ENCODE assay signal across 17 cellular contexts in the genomic region with DNA sequence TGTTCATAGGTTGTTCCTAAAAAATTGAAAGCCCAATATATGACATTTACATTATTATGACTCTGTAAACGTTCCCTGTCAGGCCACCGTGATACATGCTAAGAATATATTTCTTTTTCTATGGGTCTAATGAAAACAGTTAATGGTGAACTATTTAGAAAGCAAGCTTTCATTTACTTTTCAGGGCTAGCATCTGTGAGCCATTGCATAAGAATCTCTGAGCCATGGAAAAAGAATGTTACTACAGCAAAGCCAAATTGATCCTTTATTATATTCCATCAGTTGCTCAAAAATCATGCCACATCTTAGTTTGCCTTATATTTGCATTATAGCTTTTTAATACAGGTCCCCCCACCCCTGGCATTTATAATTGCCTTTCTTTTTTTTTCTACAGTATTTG.
DNase-seq lines count a peak whose midpoint lies in the region; ATAC-seq, FAIRE-seq and TF ChIP-seq lines count a peak whose summit lies in the region.
"Had no signal": no experiment of that assay in that cellular context is flagged by ENCODE, and none has a peak within 500 bp of the region (broad histone marks: within the 10 kb centered on the region; RNA-seq: fewer than 3 reads in every experiment).

No MANE protein-coding gene starts in this region.

- H4K20me1 ChIP-seq in astrocyte (ENCODE audit: insufficient read depth, low read length) (peaks cover 81% of the 10 kb centered on the region), hepatocyte (ENCODE audit: insufficient read depth, poor library complexity, severe bottlenecking) (peaks cover 22% of the 10 kb centered on the region)

- ATAC-seq in A549 (no peak), GM21825 (IDR thresholded peaks at IDR 0.05; ENCODE audit: unreplicated experiment) (no peak)

- H3K27ac Mint-ChIP-seq in HFFc6: peak overlapping the region; percentile 73
- peak overlapping the region; percentile 47 for H3K27ac Mint-ChIP-seq in astrocyte (ENCODE audit: unreplicated experiment)
- H3K27ac Mint-ChIP-seq: activated CD4-positive, alpha-beta T cell treated with anti-CD3 and anti-CD28 coated beads, Interleukin-2, amount 10 ng/mL, durations not matched to agents 24 days and 14 days; T-helper 2 cell treated with Interferon-gamma antibody and Interleukin-4, amounts not matched to agents 5 μg/mL and 100 μg/mL, for 36 hours had no signal

- H3K27me3 ChIP-seq in astrocyte (ENCODE audit: insufficient read depth, low read length): no peaks in the 10 kb centered on the region
- no peaks in the 10 kb centered on the region for H3K27me3 ChIP-seq in hepatocyte

- H3K79me2 ChIP-seq in astrocyte (ENCODE audit: insufficient read depth, low read length) (peaks cover 27% of the 10 kb centered on the region), hepatocyte (peaks cover 31% of the 10 kb centered on the region)

- CTCF ChIA-PET in A549 (lab: Yijun Ruan, JAX): no interaction called here

- H3K4me1 ChIP-seq in A549 (peaks cover 12% of the 10 kb centered on the region), astrocyte (ENCODE audit: insufficient read depth, low read length) (peaks cover 10% of the 10 kb centered on the region), hepatocyte (ENCODE audit: insufficient read depth) (no peaks in the 10 kb centered on the region)

- H3K9ac ChIP-seq in astrocyte (ENCODE audit: low read length): no peak overlapping the region
- H3K9ac ChIP-seq: parathyroid adenoma had no signal

- no peaks in the 10 kb centered on the region for H3K9me3 ChIP-seq in A549
- H3K9me3 ChIP-seq in astrocyte (ENCODE audit: insufficient read depth, low read depth, low read length): no peaks in the 10 kb centered on the region
- H3K9me3 ChIP-seq in hepatocyte (ENCODE audit: low read depth): no peaks in the 10 kb centered on the region

- no peak overlapping the region for H3K27ac ChIP-seq in A549
- peak overlapping the region; percentile 25 for H3K27ac ChIP-seq in astrocyte (ENCODE audit: low read depth, low read length)
- no peak overlapping the region for H3K27ac ChIP-seq in hepatocyte
- H3K27ac ChIP-seq: parathyroid adenoma had no signal

- peaks cover 6% of the 10 kb centered on the region; the same call in 1 of the 2 replicates for H3K4me1 Mint-ChIP-seq in HFFc6 (ENCODE audit: low read depth)
- H3K4me1 Mint-ChIP-seq in astrocyte (ENCODE audit: low read depth, unreplicated experiment): peaks cover 22% of the 10 kb centered on the region

- FAIRE-seq in A549 (lab: Jason Lieb, UNC) (no peak), astrocyte (lab: Jason Lieb, UNC) (no peak)
- FAIRE-seq: A204.1, islet of Langerhans had no signal

- no peak for TF ChIP-seq POLR2A in A549 (IDR thresholded peaks at IDR 0.05; ENCODE audit: low read length)

- H3K4me3 ChIP-seq in A549 (no peak overlapping the region), astrocyte (ENCODE audit: insufficient read depth, low read depth, low read length) (no peak overlapping the region), hepatocyte (no peak overlapping the region)

- DNase-seq in A549 (ENCODE audit: low read depth in 1 of 2, low spot score in 1 of 2) (no peak), HFFc6 (peak; percentile 44), astrocyte (ENCODE audit: low read depth) (peak; percentile 62), glomerular visceral epithelial cell (ENCODE audit: extremely low spot score) (peak; percentile 13), hepatocyte (ENCODE audit: low spot score) (no peak), GM10266 (ENCODE audit: extremely low spot score) (no peak), HuH-7.5 (ENCODE audit: low spot score) (no peak)
- DNase-seq: activated CD4-positive, alpha-beta T cell treated with anti-CD3 and anti-CD28 coated beads, Interleukin-2, amount 10 ng/mL, durations not matched to agents 24 days and 14 days; amniotic stem cell; dermis blood vessel endothelial cell; NCI-H2029; NCI-H748 treated with DMSO at 0.1 percent for 48 hours had no signal

- POLR2A ChIA-PET in A549 (lab: Yijun Ruan, JAX): no interaction called here

- no peaks in the 10 kb centered on the region for H3K9me2 ChIP-seq in hepatocyte (replicated peaks; ENCODE audit: insufficient read depth)

- H3K4me3 Mint-ChIP-seq in HFFc6 (peak overlapping the region; percentile 59), astrocyte (ENCODE audit: unreplicated experiment) (no peak overlapping the region)
- H3K4me3 Mint-ChIP-seq: activated CD4-positive, alpha-beta T cell treated with anti-CD3 and anti-CD28 coated beads, Interleukin-2, amount 10 ng/mL, durations not matched to agents 24 days and 14 days; T-helper 2 cell treated with Interferon-gamma antibody and Interleukin-4, amounts not matched to agents 5 μg/mL and 100 μg/mL, for 36 hours had no signal

- H3K9me3 Mint-ChIP-seq in HFFc6 (no peaks in the 10 kb centered on the region), astrocyte (ENCODE audit: unreplicated experiment) (no peaks in the 10 kb centered on the region)
- H3K9me3 Mint-ChIP-seq: activated CD4-positive, alpha-beta T cell treated with anti-CD3 and anti-CD28 coated beads, Interleukin-2, amount 10 ng/mL, durations not matched to agents 24 days and 14 days; T-helper 2 cell treated with Interferon-gamma antibody and Interleukin-4, amounts not matched to agents 5 μg/mL and 100 μg/mL, for 36 hours had no signal

- H3K36me3 ChIP-seq in astrocyte (ENCODE audit: insufficient read depth, low read length) (no peaks in the 10 kb centered on the region), hepatocyte (replicated peaks; ENCODE audit: insufficient read depth, low read depth) (no peaks in the 10 kb centered on the region)

- H3K4me2 ChIP-seq in A549 (peak overlapping the region; percentile 52), astrocyte (ENCODE audit: low read length) (peak overlapping the region; percentile 63), hepatocyte (no peak overlapping the region)

- TF ChIP-seq CTCF in A549 (IDR thresholded peaks at IDR 0.05): no peak
- no peak for TF ChIP-seq CTCF in HFFc6 (IDR thresholded peaks at IDR 0.05)
- TF ChIP-seq CTCF in astrocyte (IDR thresholded peaks at IDR 0.05; ENCODE audit: insufficient read depth, low read depth, low read length): no peak
- no peak for TF ChIP-seq CTCF in hepatocyte (IDR thresholded peaks at IDR 0.05; ENCODE audit: poor library complexity)
- no peak for TF ChIP-seq CTCF in GM10266 (IDR thresholded peaks at IDR 0.05; ENCODE audit: control insufficient read depth, insufficient read depth, low read depth, missing control alignments)

- H3K36me3 Mint-ChIP-seq in HFFc6 (ENCODE audit: low read depth) (peaks cover 5% of the 10 kb centered on the region; the same call in 1 of the 2 replicates), astrocyte (ENCODE audit: low read depth, unreplicated experiment) (peaks cover 3% of the 10 kb centered on the region)

- no peaks in the 10 kb centered on the region; the same call in 1 of the 2 replicates for H3K27me3 Mint-ChIP-seq in HFFc6 (ENCODE audit: insufficient read depth)
- H3K27me3 Mint-ChIP-seq in astrocyte (ENCODE audit: low read depth, unreplicated experiment): no peaks in the 10 kb centered on the region
- H3K27me3 Mint-ChIP-seq: activated CD4-positive, alpha-beta T cell treated with anti-CD3 and anti-CD28 coated beads, Interleukin-2, amount 10 ng/mL, durations not matched to agents 24 days and 14 days had no signal

- TF ChIP-seq EP300 in A549 (IDR thresholded peaks at IDR 0.05): no peak

- H2AFZ ChIP-seq in astrocyte (ENCODE audit: low read depth, low read length) (no peak overlapping the region), hepatocyte (no peak overlapping the region)
- H2AFZ ChIP-seq: parathyroid adenoma had no signal

- no peak for TF ChIP-seq RAD21 in A549 (conservative IDR thresholded peaks at IDR 0.05 in 1 of 2, IDR thresholded peaks at IDR 0.05 in 1 of 2)

- 6% methylated on average over 2 of the region's 2 CpGs for WGBS in A549 (ENCODE audit: missing lambda C conversion rate)
- 79% methylated on average over 2 of the region's 2 CpGs for WGBS in hepatocyte (ENCODE audit: low lambda C conversion rate, missing lambda C conversion rate)

TF ChIP-seq in A549, 52 proteins besides CTCF, POLR2A, EP300 and RAD21:
- no peak for TF ChIP-seq ESRRA (IDR thresholded peaks at IDR 0.05; ENCODE audit: borderline replicate concordance, low read length)
- TF ChIP-seq HOXA7 (CRISPR knock-in tag; IDR thresholded peaks at IDR 0.05): no peak
- TF ChIP-seq, protein P1, sequence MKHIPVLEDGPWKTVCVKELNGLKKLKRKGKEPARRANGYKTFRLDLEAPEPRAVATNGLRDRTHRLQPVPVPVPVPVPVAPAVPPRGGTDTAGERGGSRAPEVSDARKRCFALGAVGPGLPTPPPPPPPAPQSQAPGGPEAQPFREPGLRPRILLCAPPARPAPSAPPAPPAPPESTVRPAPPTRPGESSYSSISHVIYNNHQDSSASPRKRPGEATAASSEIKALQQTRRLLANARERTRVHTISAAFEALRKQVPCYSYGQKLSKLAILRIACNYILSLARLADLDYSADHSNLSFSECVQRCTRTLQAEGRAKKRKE (CRISPR knock-in tag; IDR thresholded peaks at IDR 0.05; ENCODE audit: low read depth): no peak

Comparison
In these comparisons a context has a peak if more than half of its experiments do, and no peak if none do; other contexts are left out.
1. DNase-seq: peak in HFFc6 (single experiment), astrocyte (single experiment) and glomerular visceral epithelial cell (single experiment); none in A549 (0 of 2), hepatocyte (single experiment), GM10266 (single experiment) and HuH-7.5 (single experiment).